Comparison of ENCODE assay signal across 2 cellular contexts in genomic region chr2:105344704-105345345, GRCh38.
TF ChIP-seq lines count a peak whose summit lies in the region.

No MANE protein-coding gene starts in this region.

TF ChIP-seq in GM23338, 12 proteins besides CTCF, POLR2A, EP300 and RAD21:
- TF ChIP-seq, protein P1, sequence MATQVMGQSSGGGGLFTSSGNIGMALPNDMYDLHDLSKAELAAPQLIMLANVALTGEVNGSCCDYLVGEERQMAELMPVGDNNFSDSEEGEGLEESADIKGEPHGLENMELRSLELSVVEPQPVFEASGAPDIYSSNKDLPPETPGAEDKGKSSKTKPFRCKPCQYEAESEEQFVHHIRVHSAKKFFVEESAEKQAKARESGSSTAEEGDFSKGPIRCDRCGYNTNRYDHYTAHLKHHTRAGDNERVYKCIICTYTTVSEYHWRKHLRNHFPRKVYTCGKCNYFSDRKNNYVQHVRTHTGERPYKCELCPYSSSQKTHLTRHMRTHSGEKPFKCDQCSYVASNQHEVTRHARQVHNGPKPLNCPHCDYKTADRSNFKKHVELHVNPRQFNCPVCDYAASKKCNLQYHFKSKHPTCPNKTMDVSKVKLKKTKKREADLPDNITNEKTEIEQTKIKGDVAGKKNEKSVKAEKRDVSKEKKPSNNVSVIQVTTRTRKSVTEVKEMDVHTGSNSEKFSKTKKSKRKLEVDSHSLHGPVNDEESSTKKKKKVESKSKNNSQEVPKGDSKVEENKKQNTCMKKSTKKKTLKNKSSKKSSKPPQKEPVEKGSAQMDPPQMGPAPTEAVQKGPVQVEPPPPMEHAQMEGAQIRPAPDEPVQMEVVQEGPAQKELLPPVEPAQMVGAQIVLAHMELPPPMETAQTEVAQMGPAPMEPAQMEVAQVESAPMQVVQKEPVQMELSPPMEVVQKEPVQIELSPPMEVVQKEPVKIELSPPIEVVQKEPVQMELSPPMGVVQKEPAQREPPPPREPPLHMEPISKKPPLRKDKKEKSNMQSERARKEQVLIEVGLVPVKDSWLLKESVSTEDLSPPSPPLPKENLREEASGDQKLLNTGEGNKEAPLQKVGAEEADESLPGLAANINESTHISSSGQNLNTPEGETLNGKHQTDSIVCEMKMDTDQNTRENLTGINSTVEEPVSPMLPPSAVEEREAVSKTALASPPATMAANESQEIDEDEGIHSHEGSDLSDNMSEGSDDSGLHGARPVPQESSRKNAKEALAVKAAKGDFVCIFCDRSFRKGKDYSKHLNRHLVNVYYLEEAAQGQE (IDR thresholded peaks at IDR 0.05; ENCODE audit: unreplicated experiment): no peak
- no peak for TF ChIP-seq EZH2phosphoT487 (IDR thresholded peaks at IDR 0.05; ENCODE audit: unreplicated experiment)
- no peak for TF ChIP-seq ETS1 (IDR thresholded peaks at IDR 0.05)
- TF ChIP-seq, protein P2, sequence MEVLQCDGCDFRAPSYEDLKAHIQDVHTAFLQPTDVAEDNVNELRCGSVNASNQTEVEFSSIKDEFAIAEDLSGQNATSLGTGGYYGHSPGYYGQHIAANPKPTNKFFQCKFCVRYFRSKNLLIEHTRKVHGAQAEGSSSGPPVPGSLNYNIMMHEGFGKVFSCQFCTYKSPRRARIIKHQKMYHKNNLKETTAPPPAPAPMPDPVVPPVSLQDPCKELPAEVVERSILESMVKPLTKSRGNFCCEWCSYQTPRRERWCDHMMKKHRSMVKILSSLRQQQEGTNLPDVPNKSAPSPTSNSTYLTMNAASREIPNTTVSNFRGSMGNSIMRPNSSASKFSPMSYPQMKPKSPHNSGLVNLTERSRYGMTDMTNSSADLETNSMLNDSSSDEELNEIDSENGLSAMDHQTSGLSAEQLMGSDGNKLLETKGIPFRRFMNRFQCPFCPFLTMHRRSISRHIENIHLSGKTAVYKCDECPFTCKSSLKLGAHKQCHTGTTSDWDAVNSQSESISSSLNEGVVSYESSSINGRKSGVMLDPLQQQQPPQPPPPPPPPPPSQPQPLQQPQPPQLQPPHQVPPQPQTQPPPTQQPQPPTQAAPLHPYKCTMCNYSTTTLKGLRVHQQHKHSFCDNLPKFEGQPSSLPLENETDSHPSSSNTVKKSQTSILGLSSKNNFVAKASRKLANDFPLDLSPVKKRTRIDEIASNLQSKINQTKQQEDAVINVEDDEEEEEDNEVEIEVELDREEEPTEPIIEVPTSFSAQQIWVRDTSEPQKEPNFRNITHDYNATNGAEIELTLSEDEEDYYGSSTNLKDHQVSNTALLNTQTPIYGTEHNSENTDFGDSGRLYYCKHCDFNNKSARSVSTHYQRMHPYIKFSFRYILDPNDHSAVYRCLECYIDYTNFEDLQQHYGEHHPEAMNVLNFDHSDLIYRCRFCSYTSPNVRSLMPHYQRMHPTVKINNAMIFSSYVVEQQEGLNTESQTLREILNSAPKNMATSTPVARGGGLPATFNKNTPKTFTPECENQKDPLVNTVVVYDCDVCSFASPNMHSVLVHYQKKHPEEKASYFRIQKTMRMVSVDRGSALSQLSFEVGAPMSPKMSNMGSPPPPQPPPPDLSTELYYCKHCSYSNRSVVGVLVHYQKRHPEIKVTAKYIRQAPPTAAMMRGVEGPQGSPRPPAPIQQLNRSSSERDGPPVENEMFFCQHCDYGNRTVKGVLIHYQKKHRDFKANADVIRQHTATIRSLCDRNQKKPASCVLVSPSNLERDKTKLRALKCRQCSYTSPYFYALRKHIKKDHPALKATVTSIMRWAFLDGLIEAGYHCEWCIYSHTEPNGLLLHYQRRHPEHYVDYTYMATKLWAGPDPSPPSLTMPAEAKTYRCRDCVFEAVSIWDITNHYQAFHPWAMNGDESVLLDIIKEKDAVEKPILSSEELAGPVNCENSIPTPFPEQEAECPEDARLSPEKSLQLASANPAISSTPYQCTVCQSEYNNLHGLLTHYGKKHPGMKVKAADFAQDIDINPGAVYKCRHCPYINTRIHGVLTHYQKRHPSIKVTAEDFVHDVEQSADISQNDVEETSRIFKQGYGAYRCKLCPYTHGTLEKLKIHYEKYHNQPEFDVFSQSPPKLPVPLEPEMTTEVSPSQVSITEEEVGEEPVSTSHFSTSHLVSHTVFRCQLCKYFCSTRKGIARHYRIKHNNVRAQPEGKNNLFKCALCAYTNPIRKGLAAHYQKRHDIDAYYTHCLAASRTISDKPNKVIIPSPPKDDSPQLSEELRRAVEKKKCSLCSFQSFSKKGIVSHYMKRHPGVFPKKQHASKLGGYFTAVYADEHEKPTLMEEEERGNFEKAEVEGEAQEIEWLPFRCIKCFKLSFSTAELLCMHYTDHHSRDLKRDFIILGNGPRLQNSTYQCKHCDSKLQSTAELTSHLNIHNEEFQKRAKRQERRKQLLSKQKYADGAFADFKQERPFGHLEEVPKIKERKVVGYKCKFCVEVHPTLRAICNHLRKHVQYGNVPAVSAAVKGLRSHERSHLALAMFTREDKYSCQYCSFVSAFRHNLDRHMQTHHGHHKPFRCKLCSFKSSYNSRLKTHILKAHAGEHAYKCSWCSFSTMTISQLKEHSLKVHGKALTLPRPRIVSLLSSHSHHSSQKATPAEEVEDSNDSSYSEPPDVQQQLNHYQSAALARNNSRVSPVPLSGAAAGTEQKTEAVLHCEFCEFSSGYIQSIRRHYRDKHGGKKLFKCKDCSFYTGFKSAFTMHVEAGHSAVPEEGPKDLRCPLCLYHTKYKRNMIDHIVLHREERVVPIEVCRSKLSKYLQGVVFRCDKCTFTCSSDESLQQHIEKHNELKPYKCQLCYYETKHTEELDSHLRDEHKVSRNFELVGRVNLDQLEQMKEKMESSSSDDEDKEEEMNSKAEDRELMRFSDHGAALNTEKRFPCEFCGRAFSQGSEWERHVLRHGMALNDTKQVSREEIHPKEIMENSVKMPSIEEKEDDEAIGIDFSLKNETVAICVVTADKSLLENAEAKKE (CRISPR knock-in tag; IDR thresholded peaks at IDR 0.05): no peak
- TF ChIP-seq ZNF114 (CRISPR knock-in tag; IDR thresholded peaks at IDR 0.05): no peak
- no peak for TF ChIP-seq NANOG (IDR thresholded peaks at IDR 0.05; ENCODE audit: borderline replicate concordance)
- no peak for TF ChIP-seq CREB1 (CRISPR knock-in tag; IDR thresholded peaks at IDR 0.05; ENCODE audit: low read depth)
- TF ChIP-seq EZH2 (IDR thresholded peaks at IDR 0.05; ENCODE audit: low read depth, unreplicated experiment): no peak
- TF ChIP-seq POLR2AphosphoS5 (IDR thresholded peaks at IDR 0.05; ENCODE audit: low read depth): no peak
- TF ChIP-seq ZNF331 (CRISPR knock-in tag; IDR thresholded peaks at IDR 0.05; ENCODE audit: low read depth): no peak
- TF ChIP-seq JUNB (IDR thresholded peaks at IDR 0.05; ENCODE audit: unreplicated experiment): no peak
- TF ChIP-seq STAT1 (IDR thresholded peaks at IDR 0.05; ENCODE audit: unreplicated experiment): no peak

TF ChIP-seq in SK-N-SH, 30 proteins besides CTCF, POLR2A, EP300 and RAD21 (continued from another document):
- TF ChIP-seq, protein P1 (IDR thresholded peaks at IDR 0.05; ENCODE audit: low read depth, low read length): no peak
- no peak for TF ChIP-seq POLR2AphosphoS5 (IDR thresholded peaks at IDR 0.05; ENCODE audit: low read depth, low read length)
